25 cellular contexts compared by ENCODE assay signal in the genomic region with DNA sequence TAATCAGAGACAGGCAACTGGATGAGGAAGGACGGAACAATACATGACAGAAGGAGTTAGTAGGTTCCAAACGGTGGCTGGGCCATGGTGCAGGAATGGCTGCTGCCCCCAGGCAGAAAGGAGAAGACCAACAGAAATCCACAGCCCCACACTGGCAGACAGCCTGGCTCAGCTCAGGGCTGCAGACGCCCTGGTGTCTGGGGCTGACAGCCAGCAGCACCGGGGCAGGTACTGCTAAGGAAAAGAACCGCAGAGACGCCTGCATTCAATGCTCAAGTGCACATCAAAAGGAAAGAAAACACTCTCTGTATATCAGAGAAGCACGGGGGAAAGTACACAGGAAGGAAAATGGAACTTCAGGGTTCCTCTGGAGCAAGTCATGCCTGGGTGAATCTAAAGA. TPM values are rescaled to one million over a fixed set of nuclear protein-coding genes. Genes with fewer than 3 reads are reported as not detected.
DNase-seq lines count a peak whose midpoint lies in the region; ATAC-seq lines count a peak whose summit lies in the region.
"Had no signal": no experiment of that assay in that cellular context is flagged by ENCODE, and none has a peak within 500 bp of the region (broad histone marks: within the 10 kb centered on the region; RNA-seq: fewer than 3 reads in every experiment).

No MANE protein-coding gene starts in this region.

- peaks cover 34% of the 10 kb centered on the region for H3K27me3 Mint-ChIP-seq in stimulated activated naive CD8-positive, alpha-beta T cell treated with anti-CD3 and anti-CD28 coated beads, Interleukin-15, amount 100 ng/mL, for 72 hours
- H3K27me3 Mint-ChIP-seq in T-cell, result peaks cover 0 to 3% of the 10 kb centered on the region in 2 donors
- H3K27me3 Mint-ChIP-seq: activated naive CD4-positive, alpha-beta T cell treated with anti-CD3 and anti-CD28 coated beads, Interleukin-2, amount 50 U/mL, for 24 hours had no signal

- no peaks in the 10 kb centered on the region for H3K36me3 Mint-ChIP-seq in T-cell
- H3K36me3 Mint-ChIP-seq: activated CD8-positive, alpha-beta memory T cell treated with anti-CD3 and anti-CD28 coated beads, Interleukin-2, amount 10 ng/mL, durations not matched to agents 7 days and 5 days; activated naive CD4-positive, alpha-beta T cell treated with anti-CD3 and anti-CD28 coated beads, Interleukin-2, amount 50 U/mL, for 24 hours had no signal

- H3K4me1 Mint-ChIP-seq in stimulated activated naive CD8-positive, alpha-beta T cell treated with anti-CD3 and anti-CD28 coated beads, Interleukin-15, amount 100 ng/mL, for 72 hours, result peaks cover 28% of the 10 kb centered on the region
- peaks cover 17 to 20% (median 17%) of the 10 kb centered on the region in 3 donors for H3K4me1 Mint-ChIP-seq in T-cell
- H3K4me1 Mint-ChIP-seq: activated naive CD4-positive, alpha-beta T cell treated with anti-CD3 and anti-CD28 coated beads, Interleukin-2, amount 50 U/mL, for 24 hours had no signal

- no peak overlapping the region for H3K4me3 ChIP-seq in mesodermal cell (ENCODE audit: extremely low read depth, insufficient read depth, low read length, poor library complexity, severe bottlenecking)
- no peak overlapping the region for H3K4me3 ChIP-seq in thymus (ENCODE audit: low read length)
- H3K4me3 ChIP-seq: PC-9, right lobe of liver, testis, uterus had no signal

- H3K9me3 ChIP-seq in mesodermal cell (ENCODE audit: control insufficient read depth, low read length) (no peaks in the 10 kb centered on the region), thymus (ENCODE audit: control insufficient read depth) (no peaks in the 10 kb centered on the region)
- H3K9me3 ChIP-seq: right lobe of liver, testis, uterus had no signal

- no peak overlapping the region for H3K27ac Mint-ChIP-seq in stimulated activated naive CD8-positive, alpha-beta T cell treated with anti-CD3 and anti-CD28 coated beads, Interleukin-15, amount 100 ng/mL, for 72 hours
- H3K27ac Mint-ChIP-seq in T-cell, result peak overlapping the region in 1 of 2 donors; percentile 2
- H3K27ac Mint-ChIP-seq: activated CD4-positive, alpha-beta T cell treated with anti-CD3 and anti-CD28 coated beads, Interleukin-2, amount 10 ng/mL, durations not matched to agents 7 days and 5 days; activated CD8-positive, alpha-beta memory T cell treated with anti-CD3 and anti-CD28 coated beads, Interleukin-2, amount 10 ng/mL, durations not matched to agents 7 days and 5 days; activated naive CD4-positive, alpha-beta T cell treated with anti-CD3 and anti-CD28 coated beads, Interleukin-2, amount 50 U/mL, for 24 hours; activated T-cell treated with anti-CD3 and anti-CD28 coated beads, Interleukin-2, amount 50 U/mL, for 72 hours had no signal

- POLR2A ChIA-PET in T-cell (lab: Charles Lee), result no interaction called here

- CTCF ChIA-PET in T-cell (lab: Charles Lee), result no interaction called here

- H3K27ac ChIP-seq in mesodermal cell (ENCODE audit: low read depth, low read length, severe bottlenecking) (peak overlapping the region; percentile 29), thymus (ENCODE audit: low read depth) (peak overlapping the region; percentile 6)
- H3K27ac ChIP-seq: PC-9, right lobe of liver, testis, uterus, WERI-Rb-1 had no signal

- H3K4me1 ChIP-seq in mesodermal cell (ENCODE audit: control insufficient read depth, insufficient read depth, low read length, poor library complexity, severe bottlenecking), result peaks cover 33% of the 10 kb centered on the region
- H3K4me1 ChIP-seq in thymus (ENCODE audit: control insufficient read depth, insufficient read depth, low read length), result peaks cover 29% of the 10 kb centered on the region
- H3K4me1 ChIP-seq: right lobe of liver, testis had no signal

- no peaks in the 10 kb centered on the region for H3K9me3 Mint-ChIP-seq in stimulated activated naive CD8-positive, alpha-beta T cell treated with anti-CD3 and anti-CD28 coated beads, Interleukin-15, amount 100 ng/mL, for 72 hours
- no peaks in the 10 kb centered on the region for H3K9me3 Mint-ChIP-seq in T-cell
- H3K9me3 Mint-ChIP-seq: activated CD4-positive, alpha-beta T cell treated with anti-CD3 and anti-CD28 coated beads, Interleukin-2, amount 10 ng/mL, durations not matched to agents 7 days and 5 days; activated naive CD4-positive, alpha-beta T cell treated with anti-CD3 and anti-CD28 coated beads, Interleukin-2, amount 50 U/mL, for 24 hours; activated T-cell treated with anti-CD3 and anti-CD28 coated beads, Interleukin-2, amount 50 U/mL, for 72 hours; neural crest cell had no signal

- no peaks in the 10 kb centered on the region for H3K27me3 ChIP-seq in thymus (ENCODE audit: control insufficient read depth, insufficient read depth)
- H3K27me3 ChIP-seq: right lobe of liver, testis, uterus had no signal

- DNase-seq in stimulated activated naive CD8-positive, alpha-beta T cell treated with anti-CD3 and anti-CD28 coated beads, Interleukin-15, Interleukin-2, amounts not matched to agents 100 U/mL and 50 U/mL, for 24 hours, result no peak
- no peak for DNase-seq in stimulated activated naive CD8-positive, alpha-beta T cell treated with anti-CD3 and anti-CD28 coated beads, Interleukin-15, amount 100 ng/mL, for 72 hours
- DNase-seq in T-cell, result peak in 1 of 34 experiments; percentile 11
- DNase-seq in SK-N-DZ (ENCODE audit: low spot score), result no peak
- no peak for DNase-seq in DMS79 treated with DMSO at 0.1 percent for 48 hours (lab: John Stamatoyannopoulos, UW)
- DNase-seq: activated CD4-positive, alpha-beta T cell treated with anti-CD3 and anti-CD28 coated beads, Interleukin-2, amount 10 ng/mL, durations not matched to agents 7 days and 5 days; activated CD8-positive, alpha-beta memory T cell treated with anti-CD3 and anti-CD28 coated beads, Interleukin-2, amount 10 ng/mL, durations not matched to agents 7 days and 5 days; activated T-cell treated with anti-CD3 and anti-CD28 coated beads, Interleukin-2, amount 50 U/mL, for 72 hours; hypothalamus; NCI-H1092; NCI-H187 treated with DMSO at 0.1 percent for 48 hours; NCI-H2171 treated with DMSO at 0.1 percent for 48 hours; NCI-H524; PC-9; right lobe of liver; stimulated activated CD4-positive, alpha-beta T cell treated with anti-CD3 and anti-CD28 coated beads, Interleukin-4, amount 100 ng/mL, for 4 hours; testis; uterus; WERI-Rb-1 had no signal

- whole genome bisulfite sequencing in mesodermal cell (ENCODE audit: insufficient coverage in 2 of 2), 2 experiments, result 77% methylated on average over 5 of the region's 7 CpGs
- 23% methylated on average over 7 of the region's 7 CpGs for WGBS in thymus

- H3K36me3 ChIP-seq in mesodermal cell (ENCODE audit: control insufficient read depth, insufficient read depth, low read length) (no peaks in the 10 kb centered on the region), thymus (ENCODE audit: control insufficient read depth, insufficient read depth) (no peaks in the 10 kb centered on the region)
- H3K36me3 ChIP-seq: right lobe of liver, uterus, WERI-Rb-1 had no signal

- peak overlapping the region in 1 of 2 donors; percentile 51 for H3K4me3 Mint-ChIP-seq in stimulated activated naive CD8-positive, alpha-beta T cell treated with anti-CD3 and anti-CD28 coated beads, Interleukin-15, amount 100 ng/mL, for 72 hours
- peak overlapping the region in 1 of 3 donors; percentile 47 for H3K4me3 Mint-ChIP-seq in T-cell
- H3K4me3 Mint-ChIP-seq: activated CD4-positive, alpha-beta T cell treated with anti-CD3 and anti-CD28 coated beads, Interleukin-2, amount 10 ng/mL, durations not matched to agents 7 days and 5 days; activated CD8-positive, alpha-beta memory T cell treated with anti-CD3 and anti-CD28 coated beads, Interleukin-2, amount 10 ng/mL, durations not matched to agents 7 days and 5 days; activated naive CD4-positive, alpha-beta T cell treated with anti-CD3 and anti-CD28 coated beads, Interleukin-2, amount 50 U/mL, for 24 hours; activated T-cell treated with anti-CD3 and anti-CD28 coated beads, Interleukin-2, amount 50 U/mL, for 72 hours; neural crest cell had no signal

- peak; percentile 16 for ATAC-seq in stimulated activated naive CD8-positive, alpha-beta T cell treated with anti-CD3 and anti-CD28 coated beads, Interleukin-15, Interleukin-2, amounts not matched to agents 100 U/mL and 50 U/mL, for 24 hours
- ATAC-seq in stimulated activated naive CD8-positive, alpha-beta T cell treated with anti-CD3 and anti-CD28 coated beads, Interleukin-15, amount 100 ng/mL, for 72 hours, result no peak
- ATAC-seq in T-cell (replicated peaks in 1 of 4) (peak in 3 of 4 experiments; percentile 58 to 85 (median 69)), HG03135 (IDR thresholded peaks at IDR 0.05; ENCODE audit: unreplicated experiment) (no peak)
- ATAC-seq: activated CD8-positive, alpha-beta memory T cell treated with anti-CD3 and anti-CD28 coated beads, Interleukin-2, amount 10 ng/mL, durations not matched to agents 7 days and 5 days; activated T-cell treated with anti-CD3 and anti-CD28 coated beads, Interleukin-2, amount 50 U/mL, for 72 hours; right lobe of liver; Right ventricle myocardium inferior had no signal

RNA-seq across cellular contexts. Expression of gene GAS7, which starts 53.4 kb away (rescaled TPM):
- total RNA-seq in T-cell, result 10 to 100 TPM in 1 of 5 donors, 1 to 10 TPM in 3, under 1 TPM in 1; 0.93 to 10.5 (median 3.8) TPM
- polyA plus RNA-seq in mesodermal cell (2013, experiment 1 of 2), result 18.3 TPM
- polyA plus RNA-seq in mesodermal cell (2013, experiment 2 of 2), result 20.5 TPM
- 4.3 TPM for polyA plus RNA-seq in thymus
- polyA plus RNA-seq in SK-N-DZ (2014; cell fraction: cytosol; rRNA removed), result not detected in 2 replicates
- polyA plus RNA-seq in SK-N-DZ (2014; cell fraction: nucleus; rRNA removed), result not detected in 2 replicates
- total RNA-seq: PC-9 had no signal

Comparison
In these comparisons a context has a peak if more than half of its experiments do, and no peak if none do; other contexts are left out.
1. ATAC-seq: peak in stimulated activated naive CD8-positive, alpha-beta T cell treated with anti-CD3 and anti-CD28 coated beads, Interleukin-15, Interleukin-2, amounts not matched to agents 100 U/mL and 50 U/mL, for 24 hours (single experiment) and T-cell (3 of 4); none in stimulated activated naive CD8-positive, alpha-beta T cell treated with anti-CD3 and anti-CD28 coated beads, Interleukin-15, amount 100 ng/mL, for 72 hours (single experiment) and HG03135 (single experiment).